In the genomic region with DNA sequence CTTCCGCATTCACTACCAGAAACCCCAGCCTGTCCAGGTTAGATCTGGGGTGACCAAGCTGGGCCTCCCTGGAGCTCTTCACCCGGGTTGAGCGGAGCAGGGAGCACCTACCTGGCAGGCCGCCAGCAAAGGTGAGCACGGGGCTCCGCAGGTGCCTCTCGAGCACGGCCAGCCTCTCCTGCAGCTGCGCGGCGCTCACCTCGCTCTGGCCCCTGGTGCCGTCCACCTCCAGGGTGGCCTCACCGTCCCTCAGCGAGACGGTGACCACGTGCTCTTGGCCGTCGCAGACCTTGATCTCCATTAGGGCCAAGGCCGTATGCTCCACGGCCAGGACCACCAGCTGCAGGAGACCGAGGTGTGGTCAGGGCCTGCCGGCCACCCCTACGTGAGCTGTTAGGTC, we compare ENCODE assay signal across 13 cellular contexts. TPM values are rescaled to one million over a fixed set of nuclear protein-coding genes. Genes with fewer than 3 reads are reported as not detected.
DNase-seq lines count a peak whose midpoint lies in the region; ATAC-seq, FAIRE-seq and TF ChIP-seq lines count a peak whose summit lies in the region.
"Had no signal": no experiment of that assay in that cellular context is flagged by ENCODE, and none has a peak within 500 bp of the region (broad histone marks: within the 10 kb centered on the region; RNA-seq: fewer than 3 reads in every experiment).

No MANE protein-coding gene starts in this region.

- no peak overlapping the region for H2AFZ ChIP-seq in H1 (ENCODE audit: low read length)

- H3K27ac ChIP-seq in RWPE2 (ENCODE audit: poor library complexity, severe bottlenecking) (peak overlapping the region; percentile 88), H1 (ENCODE audit: low read depth, low read length) (no peak overlapping the region), muscle layer of colon (ENCODE audit: low read depth, low read length) (peak overlapping the region; percentile 87), thymus (ENCODE audit: low read depth) (peak overlapping the region; percentile 58)
- H3K27ac ChIP-seq: C4-2B had no signal

- no peak overlapping the region for H4K5ac ChIP-seq in H1 (ENCODE audit: insufficient read length, low read depth, low read length)

- H4K91ac ChIP-seq in H1 (replicated peaks; ENCODE audit: insufficient read length, low read length), result no peak overlapping the region

- 92% methylated on average over 24 of the region's 24 CpGs; no CpG with 5 or more reads in 1 of the 2 experiments for WGBS in H1 (ENCODE audit: extremely low coverage in 1 of 2, insufficient coverage in 1 of 2, insufficient read length in 1 of 2, insufficient replicate concordance in 2 of 2, low coverage in 1 of 2, low lambda C conversion rate in 2 of 2, missing lambda C conversion rate in 1 of 2), 2 experiments
- whole genome bisulfite sequencing in thymus, result 97% methylated on average over 24 of the region's 24 CpGs

- FAIRE-seq in H1 (lab: Jason Lieb, UNC), result no peak
- FAIRE-seq: GM18507 had no signal

- no peak overlapping the region for H2BK15ac ChIP-seq in H1 (ENCODE audit: low read length)

- H3K27me3 ChIP-seq in RWPE2 (ENCODE audit: insufficient read depth, poor library complexity, severe bottlenecking), result no peaks in the 10 kb centered on the region
- no peaks in the 10 kb centered on the region; a peak in 1 of 7 replicates for H3K27me3 ChIP-seq in H1 (replicated peaks in 1 of 4; ENCODE audit: control insufficient read depth in 3 of 4, extremely low read depth in 1 of 4, insufficient read depth in 3 of 4, low read length in 3 of 4)
- H3K27me3 ChIP-seq in muscle layer of colon (ENCODE audit: control insufficient read depth in 1 of 2, insufficient read depth in 2 of 2, low read length in 2 of 2), result no peaks in the 10 kb centered on the region
- no peaks in the 10 kb centered on the region for H3K27me3 ChIP-seq in thymus (ENCODE audit: control insufficient read depth, insufficient read depth)

- ATAC-seq in RWPE2 (ENCODE audit: low read depth) (no peak), HG02588 (IDR thresholded peaks at IDR 0.05; ENCODE audit: unreplicated experiment) (no peak), HG03460 (IDR thresholded peaks at IDR 0.05; ENCODE audit: unreplicated experiment) (no peak)

- H3K4me2 ChIP-seq in H1 (ENCODE audit: insufficient read depth in 1 of 2, low read depth in 2 of 2, low read length in 2 of 2), result no peak overlapping the region

- no peak overlapping the region for H2AK5ac ChIP-seq in H1 (ENCODE audit: low read depth, low read length)

- DNase-seq in RWPE2 (ENCODE audit: low spot score) (no peak), H1 (ENCODE audit: low read depth in 1 of 2, low spot score in 2 of 2) (no peak), ACHN (no peak)
- no peak for DNase-seq in effector CD8-positive, alpha-beta T cell (lab: John Stamatoyannopoulos, UW)
- DNase-seq: activated naive CD8-positive, alpha-beta T cell treated with anti-CD3 and anti-CD28 coated beads, Interleukin-2, amount 10 ng/mL, durations not matched to agents 7 days and 5 days; NCI-H1105; NCI-H524 treated with DMSO at 0.1 percent for 48 hours had no signal

- H3K4me3 ChIP-seq in RWPE2 (ENCODE audit: severe bottlenecking) (no peak overlapping the region), H1 (ENCODE audit: extremely low read depth in 1 of 4, insufficient read depth in 2 of 4, low read depth in 3 of 4, low read length in 4 of 4) (no peak overlapping the region), muscle layer of colon (ENCODE audit: low read depth in 1 of 2, low read length in 2 of 2) (peak overlapping the region in 1 of 2 donors; percentile 51), thymus (ENCODE audit: low read length) (no peak overlapping the region)

- H2BK120ac ChIP-seq in H1 (replicated peaks; ENCODE audit: low read depth, low read length), result no peak overlapping the region

- no peak overlapping the region for H3K18ac ChIP-seq in H1 (ENCODE audit: extremely low read depth, low read length)

- H3K36me3 ChIP-seq in RWPE2 (ENCODE audit: low read depth), result peaks cover 29% of the 10 kb centered on the region
- H3K36me3 ChIP-seq in H1 (ENCODE audit: control insufficient read depth in 2 of 4, insufficient read depth in 4 of 4, low read length in 3 of 4), result peaks cover 0 to 7% (median 3%) of the 10 kb centered on the region in 4 experiments; a peak in 5 of 8 replicates
- H3K36me3 ChIP-seq in muscle layer of colon (ENCODE audit: insufficient read depth, low read length), result peaks cover under 1% of the 10 kb centered on the region
- H3K36me3 ChIP-seq in thymus (ENCODE audit: control insufficient read depth, insufficient read depth), result peaks cover 5% of the 10 kb centered on the region

- H3K4me1 ChIP-seq in RWPE2 (ENCODE audit: insufficient read depth, poor library complexity, severe bottlenecking), result peaks cover 14% of the 10 kb centered on the region
- no peaks in the 10 kb centered on the region for H3K4me1 ChIP-seq in H1 (replicated peaks in 1 of 4; ENCODE audit: control insufficient read depth in 3 of 4, insufficient read depth in 4 of 4, low read length in 3 of 4)
- peaks cover 24% of the 10 kb centered on the region for H3K4me1 ChIP-seq in muscle layer of colon (ENCODE audit: insufficient read depth, low read length)
- H3K4me1 ChIP-seq in thymus (ENCODE audit: control insufficient read depth, insufficient read depth, low read length), result no peaks in the 10 kb centered on the region

- no peak for TF ChIP-seq POLR2A in H1 (IDR thresholded peaks at IDR 0.05; ENCODE audit: control extremely low read depth in 1 of 2, low read depth in 2 of 2, low read length in 2 of 2)

- CTCF ChIA-PET in H1 (lab: Charles Lee; ENCODE audit: partially characterized antibody), result interaction anchor here (0.8 to 1.9 kb wide), 4 partner anchors 18 to 125 kb away, joined by 3 to 5 read pairs (median 4); no protein-coding TSS in a partner anchor

- H3K14ac ChIP-seq in H1 (ENCODE audit: insufficient read length), result no peak overlapping the region

- peak overlapping the region; percentile 68; the same call in 1 of the 2 replicates for H4K8ac ChIP-seq in H1 (ENCODE audit: extremely low read depth, insufficient read depth, low read length)

- no peak for TF ChIP-seq CTCF in RWPE2 (IDR thresholded peaks at IDR 0.05; ENCODE audit: poor library complexity, severe bottlenecking)
- no peak for TF ChIP-seq CTCF in H1 (IDR thresholded peaks at IDR 0.05; ENCODE audit: control extremely low read depth in 1 of 3, insufficient read depth in 1 of 3, low read depth in 1 of 3, low read length in 3 of 3)

- no peak overlapping the region for H3K23ac ChIP-seq in H1 (ENCODE audit: insufficient read length)

- H3K9ac ChIP-seq in H1 (replicated peaks in 1 of 4; ENCODE audit: extremely low read depth in 1 of 4, low read depth in 3 of 4, low read length in 3 of 4) (no peak overlapping the region), muscle layer of colon (ENCODE audit: low read length) (no peak overlapping the region)

- TF ChIP-seq EP300 in H1 (IDR thresholded peaks at IDR 0.05; ENCODE audit: borderline replicate concordance in 1 of 2, low read depth in 2 of 2, low read length in 2 of 2), result no peak

- H3K4ac ChIP-seq in H1 (replicated peaks; ENCODE audit: insufficient read length, low read depth, low read length), result no peak overlapping the region

- no peak overlapping the region for H2BK20ac ChIP-seq in H1 (ENCODE audit: low read length)

- H3K9me3 ChIP-seq in RWPE2 (ENCODE audit: severe bottlenecking) (no peaks in the 10 kb centered on the region), H1 (ENCODE audit: insufficient read depth in 2 of 2, low read depth in 1 of 2, low read length in 1 of 2) (no peaks in the 10 kb centered on the region), muscle layer of colon (ENCODE audit: low read length) (no peaks in the 10 kb centered on the region), thymus (ENCODE audit: control insufficient read depth) (no peaks in the 10 kb centered on the region)

- no peak overlapping the region for H2BK5ac ChIP-seq in H1 (ENCODE audit: low read depth, low read length)

- H3K79me2 ChIP-seq in H1 (ENCODE audit: control insufficient read depth in 1 of 2, insufficient read depth in 2 of 2, low read length in 2 of 2), result no peaks in the 10 kb centered on the region

- peak overlapping the region; percentile 50; the same call in 1 of the 2 replicates for H2BK12ac ChIP-seq in H1 (ENCODE audit: low read depth, low read length)

- no peaks in the 10 kb centered on the region for H3K79me1 ChIP-seq in H1 (ENCODE audit: low read depth, low read length)

- H3K56ac ChIP-seq in H1 (replicated peaks; ENCODE audit: insufficient read length, low read depth, low read length), result no peak overlapping the region

- TF ChIP-seq RAD21 in H1 (IDR thresholded peaks at IDR 0.05 in 1 of 2, conservative IDR thresholded peaks at IDR 0.05 in 1 of 2; ENCODE audit: low read depth in 2 of 2, low read length in 2 of 2), result no peak

- in situ Hi-C loops in ACHN (cut with HindIII; ENCODE audit: low pct_ligation_motif_present, low pct_unique_long_range_greater_than_20kb, low sequenced_read_pairs), result no loop called here

- no peaks in the 10 kb centered on the region for H4K20me1 ChIP-seq in H1 (replicated peaks in 1 of 2; ENCODE audit: control insufficient read depth in 1 of 2, insufficient read depth in 2 of 2, low read length in 2 of 2)

- H3K23me2 ChIP-seq in H1 (ENCODE audit: low read depth, low read length), result no peaks in the 10 kb centered on the region

- POLR2A ChIA-PET in H1 (lab: Charles Lee; ENCODE audit: partially characterized antibody), result interaction anchor here (0.6 kb wide), 1 partner anchor 373 kb away, joined by 3 read pairs; no protein-coding TSS in a partner anchor

TF ChIP-seq in H1, 55 proteins besides CTCF, POLR2A, EP300 and RAD21:
- no peak for TF ChIP-seq GTF2F1 (IDR thresholded peaks at IDR 0.05; ENCODE audit: borderline replicate concordance, low read depth, low read length)
- no peak for TF ChIP-seq CBX8 (IDR thresholded peaks at IDR 0.05; ENCODE audit: borderline replicate concordance, low read depth, low read length)
- no peak for TF ChIP-seq CBX5 (IDR thresholded peaks at IDR 0.05; ENCODE audit: low read depth, low read length)
- no peak for TF ChIP-seq HDAC6 (IDR thresholded peaks at IDR 0.05; ENCODE audit: low read depth, low read length)
- TF ChIP-seq HDAC2 (IDR thresholded peaks at IDR 0.05; ENCODE audit: borderline replicate concordance in 1 of 2, low read depth in 2 of 2, low read length in 2 of 2), result no peak
- no peak for TF ChIP-seq CHD2 (IDR thresholded peaks at IDR 0.05; ENCODE audit: low read length)
- no peak for TF ChIP-seq ASH2L (IDR thresholded peaks at IDR 0.05; ENCODE audit: low read length)

RNA-seq across cellular contexts. Expression of a gene that starts 42.0 kb away (rescaled TPM):
- total RNA-seq in H1 (2021; fragmentation: NEBNext Ultra II Directional; extraction: Animal tissue kit (Norgen Biotek cat#: 25700)), result 18.4 and 18.6 TPM in 2 replicates
- polyA plus RNA-seq in H1 (2011; rRNA removed), result 31.0 and 37.3 TPM in 2 replicates
- polyA plus RNA-seq in H1 (2011; cell fraction: cytosol; rRNA removed), result 33.1 TPM
- polyA plus RNA-seq in H1 (2011; cell fraction: nucleus; rRNA removed), result 60.3 TPM
- 17.9 to 34.8 TPM (median 30.9 TPM) in 4 replicates for polyA plus RNA-seq in H1 (2012, experiment 1 of 2)
- 18.3 TPM for polyA plus RNA-seq in H1 (2012, experiment 2 of 2)
- 11.4 TPM for polyA plus RNA-seq in H1 (2013, experiment 1 of 2)
- polyA plus RNA-seq in H1 (2013, experiment 2 of 2), result 10.5 TPM
- polyA minus RNA-seq in H1 (2011; rRNA and poly(A)+ RNA removed), result 6.4 and 7.4 TPM in 2 replicates
- 11.8 TPM for polyA minus RNA-seq in H1 (2011; cell fraction: cytosol; rRNA and poly(A)+ RNA removed)
- 13.8 TPM for polyA minus RNA-seq in H1 (2011; cell fraction: nucleus; rRNA and poly(A)+ RNA removed)
- 89.4 TPM for polyA plus RNA-seq in thymus
